8 cellular contexts compared by ENCODE assay signal in genomic region chr19:42176990-42177685, GRCh38. TPM values are rescaled to one million over a fixed set of nuclear protein-coding genes. Genes with fewer than 3 reads are reported as not detected.
DNase-seq lines count a peak whose midpoint lies in the region; ATAC-seq and TF ChIP-seq lines count a peak whose summit lies in the region.

No MANE protein-coding gene starts in this region.

- peak; percentile 27; the same call in 1 of the 2 replicates for TF ChIP-seq CTCF in LNCAP (IDR thresholded peaks at IDR 0.05)

- ATAC-seq in HG03108 (IDR thresholded peaks at IDR 0.05; ENCODE audit: unreplicated experiment), result no peak

- DNase-seq in ELF-1 (ENCODE audit: low read depth, low spot score) (peak; percentile 87), RPMI7951 (ENCODE audit: low read depth) (peak; percentile 81), foreskin melanocyte (peak; percentile 36), non-pigmented ciliary epithelial cell (ENCODE audit: low read depth) (peak; percentile 6), stromal cell of bone marrow (ENCODE audit: low read depth) (peak; percentile 55)
- peak; percentile 92 for DNase-seq in activated effector memory CD4-positive, alpha-beta T cell treated with anti-CD3 and anti-CD28 coated beads, Interleukin-2, amount 50 U/mL, for 16 hours

RNA-seq across cellular contexts. Expression of gene DEDD2, which starts 40.3 kb away (rescaled TPM):
- 13.8 and 14.4 TPM in 2 replicates for total RNA-seq in RPMI7951 (2014; rRNA removed; shearing (Covaris generic))

RNA-seq across cellular contexts. Expression of gene ZNF526, which starts 43.0 kb away (rescaled TPM):
- total RNA-seq in RPMI7951 (2014; rRNA removed; shearing (Covaris generic)), result 7.2 and 7.3 TPM in 2 replicates

RNA-seq across cellular contexts. Expression of gene POU2F2, which starts 44.9 kb away (rescaled TPM):
- 2.0 and 2.4 TPM in 2 replicates for total RNA-seq in RPMI7951 (2014; rRNA removed; shearing (Covaris generic))

Comparison
In these comparisons a context has a peak if more than half of its experiments do, and no peak if none do; other contexts are left out.
1. DNase-seq: peak in every context shown above with its lines; median percentile 92 in activated effector memory CD4-positive, alpha-beta T cell treated with anti-CD3 and anti-CD28 coated beads, Interleukin-2, amount 50 U/mL, for 16 hours; 87 in ELF-1; 81 in RPMI7951; 55 in stromal cell of bone marrow; 36 in foreskin melanocyte; 6 in non-pigmented ciliary epithelial cell.